Comparison of ENCODE assay signal across 8 cellular contexts in the genomic region with DNA sequence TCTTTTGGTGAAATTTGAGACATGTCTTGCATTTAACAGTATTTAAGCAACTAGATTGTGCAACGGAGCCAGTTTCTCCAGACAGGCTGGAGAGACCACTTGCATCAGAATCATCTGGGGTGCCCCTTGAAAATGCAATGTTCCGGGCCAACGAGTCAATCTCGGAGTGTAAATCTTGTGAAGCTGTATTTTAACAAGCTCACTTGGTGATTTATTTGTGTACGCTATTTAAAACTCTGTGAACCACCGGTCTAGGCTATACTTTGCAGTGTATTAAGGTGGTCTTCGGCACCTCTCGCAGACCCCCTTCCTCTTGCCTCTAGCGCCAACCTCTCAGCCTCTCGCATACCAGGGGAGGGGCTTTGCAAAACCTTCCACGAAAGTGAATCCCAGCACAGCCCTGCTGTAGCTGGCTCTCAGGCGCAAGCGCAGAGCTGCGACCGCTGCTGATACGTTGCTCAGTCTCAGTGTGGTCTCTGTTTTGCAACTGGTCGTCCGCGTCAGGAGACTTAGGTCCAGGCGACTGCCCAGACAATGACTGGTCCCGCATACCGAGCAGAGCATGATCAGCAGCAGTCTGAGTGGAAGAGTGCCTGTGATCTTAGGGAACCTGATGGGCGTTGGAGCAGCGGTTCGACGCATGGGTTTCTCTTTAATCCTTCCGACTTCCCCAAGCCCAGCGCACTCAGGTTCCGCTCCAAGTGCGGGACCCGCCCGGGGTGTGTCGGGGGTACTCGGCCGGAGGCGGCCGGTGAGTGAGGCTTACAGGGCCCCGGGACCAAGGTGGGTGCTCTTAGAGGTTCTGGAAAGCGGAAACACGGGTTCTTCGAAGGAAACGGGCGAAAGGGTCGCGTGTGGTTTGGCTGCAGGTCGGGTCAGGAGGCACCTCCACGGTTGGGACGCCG. TPM values are rescaled to one million over a fixed set of nuclear protein-coding genes. Genes with fewer than 3 reads are reported as not detected.
DNase-seq lines count a peak whose midpoint lies in the region; ATAC-seq and TF ChIP-seq lines count a peak whose summit lies in the region.

A gene (plus strand): TSS at position 467 of the 905 bp plus-strand sequence. CDS start 11,612 bp downstream, outside the sequence.

- CTCF ChIA-PET in RWPE1 (lab: Yijun Ruan, JAX): no interaction called here

- peak within 1 kb of the TSS in 2 of 3 donors; percentile 94 to 96 for H3K27ac Mint-ChIP-seq in IgD-negative memory B cell

- H3K4me3 Mint-ChIP-seq in IgD-negative memory B cell: peak within 1 kb of the TSS; percentile 93 to 98 (median 98)

- H3K9me3 ChIP-seq in neuron (ENCODE audit: low read length): no peaks in the 10 kb centered on the region

- H3K4me1 Mint-ChIP-seq in IgD-negative memory B cell: peaks cover 4 to 7% (median 5%) of the 10 kb centered on the region in 3 donors

- H3K27me3 ChIP-seq in foreskin keratinocyte (no peaks in the 10 kb centered on the region), neuron (ENCODE audit: insufficient read depth, low read length) (no peaks in the 10 kb centered on the region)

- no peaks in the 10 kb centered on the region for H3K4me1 ChIP-seq in foreskin keratinocyte
- peaks cover 7% of the 10 kb centered on the region for H3K4me1 ChIP-seq in neuron (ENCODE audit: insufficient read depth, low read length)

- TF ChIP-seq CTCF in RWPE1 (conservative IDR thresholded peaks at IDR 0.05; ENCODE audit: low read depth) (no peak), foreskin keratinocyte (conservative IDR thresholded peaks at IDR 0.05) (no peak)

- H2AFZ ChIP-seq in neuron (ENCODE audit: low read depth, low read length): peak within 1 kb of the TSS; percentile 77

- H3K4me3 ChIP-seq in neuron (ENCODE audit: low read length): peak within 1 kb of the TSS; percentile 49

- H3K9me3 Mint-ChIP-seq in IgD-negative memory B cell: peaks cover 1 to 3% (median 2%) of the 10 kb centered on the region in 3 donors

- ATAC-seq in GM21529 (IDR thresholded peaks at IDR 0.05; ENCODE audit: unreplicated experiment) (peak; percentile 84), foreskin keratinocyte (peak; percentile 92)

- peaks cover 2% of the 10 kb centered on the region for H3K27me3 Mint-ChIP-seq in IgD-negative memory B cell

- DNase-seq in DMS79 treated with DMSO at 0.1 percent for 48 hours (lab: John Stamatoyannopoulos, UW) (peak; percentile 49), RWPE1 (ENCODE audit: low spot score) (peak; percentile 74), foreskin keratinocyte (peak; percentile 71 to 84), stromal cell of bone marrow (ENCODE audit: low read depth) (peak; percentile 66)
- peak; percentile 87 for DNase-seq in activated effector memory CD4-positive, alpha-beta T cell treated with anti-CD3 and anti-CD28 coated beads, Interleukin-2, amount 50 U/mL, for 16 hours

- peak within 1 kb of the TSS; percentile 89 for H3K27ac ChIP-seq in RWPE1
- H3K27ac ChIP-seq in foreskin keratinocyte: peak within 1 kb of the TSS; percentile 36

- POLR2A ChIA-PET in RWPE1 (lab: Yijun Ruan, JAX; ENCODE audit: low non-redundant PET): no interaction called here

- no peaks in the 10 kb centered on the region for H3K36me3 Mint-ChIP-seq in IgD-negative memory B cell

- H3K36me3 ChIP-seq in neuron (ENCODE audit: insufficient read depth, low read length): no peaks in the 10 kb centered on the region

RNA-seq across cellular contexts. Expression of the gene that starts here (rescaled TPM):
- polyA plus RNA-seq in IgD-negative memory B cell (2.1 TPM), foreskin keratinocyte (1.3 and 1.6 TPM in 2 replicates)
- total RNA-seq in foreskin keratinocyte: 3.5 and 3.8 TPM in 2 replicates

Comparison
In these comparisons a context has a peak if more than half of its experiments do, and no peak if none do; other contexts are left out.
1. Peak in every context shown above with its lines: DNase-seq, ATAC-seq, H3K4me3 ChIP-seq and H3K27ac ChIP-seq.